ENCODE assay signal across 1 cellular context in the genomic region with DNA sequence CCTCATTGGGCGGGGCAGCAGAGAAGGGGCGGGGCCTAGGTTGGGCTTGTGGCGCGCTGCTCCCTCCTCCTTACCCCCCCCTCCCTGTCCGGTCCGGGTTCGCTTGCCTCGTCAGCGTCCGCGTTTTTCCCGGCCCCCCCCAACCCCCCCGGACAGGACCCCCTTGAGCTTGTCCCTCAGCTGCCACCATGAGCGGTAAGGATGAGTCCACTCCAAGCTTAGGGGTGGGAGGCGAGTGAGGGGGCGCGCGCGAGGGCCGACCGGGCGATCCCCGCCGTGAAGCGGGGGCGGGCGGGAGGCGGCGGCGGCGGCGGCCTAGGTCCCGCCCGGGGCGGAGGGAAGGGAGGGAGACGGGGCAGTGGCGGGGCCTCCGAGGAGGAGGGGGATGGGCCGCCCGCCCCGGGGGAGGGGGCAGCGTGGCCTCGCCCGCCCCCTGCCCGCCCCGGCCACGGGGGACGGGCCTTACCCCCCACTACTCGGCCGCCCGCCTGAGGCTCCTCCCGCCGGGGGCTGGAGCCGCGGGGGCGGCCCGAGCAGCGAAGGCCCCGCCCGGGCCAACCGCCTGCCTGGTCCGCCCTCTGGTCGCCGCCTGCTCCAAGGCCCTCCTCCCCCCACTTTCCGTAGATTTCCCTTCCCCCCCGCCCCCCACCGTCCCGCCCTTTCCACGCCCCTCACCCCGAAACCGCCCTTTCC.
TF ChIP-seq lines count a peak whose summit lies in the region.

SP1 (plus strand) TSS at position 73 of the 693 bp plus-strand sequence; CDS start at position 189, 116 bp downstream.

TF ChIP-seq in HEK293, 187 proteins besides CTCF, POLR2A, EP300 and RAD21 (continued from another document and continues in another):
- no peak for TF ChIP-seq INSM2 (tag by site-specific recombination; IDR thresholded peaks at IDR 0.05)
- no peak for TF ChIP-seq ZNF510 (tag by site-specific recombination; IDR thresholded peaks at IDR 0.05; ENCODE audit: insufficient replicate concordance)
- TF ChIP-seq, protein P1, sequence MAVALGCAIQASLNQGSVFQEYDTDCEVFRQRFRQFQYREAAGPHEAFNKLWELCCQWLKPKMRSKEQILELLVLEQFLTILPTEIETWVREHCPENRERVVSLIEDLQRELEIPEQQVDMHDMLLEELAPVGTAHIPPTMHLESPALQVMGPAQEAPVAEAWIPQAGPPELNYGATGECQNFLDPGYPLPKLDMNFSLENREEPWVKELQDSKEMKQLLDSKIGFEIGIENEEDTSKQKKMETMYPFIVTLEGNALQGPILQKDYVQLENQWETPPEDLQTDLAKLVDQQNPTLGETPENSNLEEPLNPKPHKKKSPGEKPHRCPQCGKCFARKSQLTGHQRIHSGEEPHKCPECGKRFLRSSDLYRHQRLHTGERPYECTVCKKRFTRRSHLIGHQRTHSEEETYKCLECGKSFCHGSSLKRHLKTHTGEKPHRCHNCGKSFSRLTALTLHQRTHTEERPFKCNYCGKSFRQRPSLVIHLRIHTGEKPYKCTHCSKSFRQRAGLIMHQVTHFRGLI (tag by site-specific recombination; IDR thresholded peaks at IDR 0.05): 0 out of 2 replicates have a peak, but pooled peaks have one; percentile 61
- TF ChIP-seq, protein P2, sequence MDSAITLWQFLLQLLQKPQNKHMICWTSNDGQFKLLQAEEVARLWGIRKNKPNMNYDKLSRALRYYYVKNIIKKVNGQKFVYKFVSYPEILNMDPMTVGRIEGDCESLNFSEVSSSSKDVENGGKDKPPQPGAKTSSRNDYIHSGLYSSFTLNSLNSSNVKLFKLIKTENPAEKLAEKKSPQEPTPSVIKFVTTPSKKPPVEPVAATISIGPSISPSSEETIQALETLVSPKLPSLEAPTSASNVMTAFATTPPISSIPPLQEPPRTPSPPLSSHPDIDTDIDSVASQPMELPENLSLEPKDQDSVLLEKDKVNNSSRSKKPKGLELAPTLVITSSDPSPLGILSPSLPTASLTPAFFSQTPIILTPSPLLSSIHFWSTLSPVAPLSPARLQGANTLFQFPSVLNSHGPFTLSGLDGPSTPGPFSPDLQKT (IDR thresholded peaks at IDR 0.05; ENCODE audit: borderline replicate concordance, low read depth, low read length): no peak
- no peak for TF ChIP-seq ZNF664 (tag by site-specific recombination; IDR thresholded peaks at IDR 0.05)
- TF ChIP-seq ZNF623 (tag by site-specific recombination; IDR thresholded peaks at IDR 0.05): no peak
- no peak for TF ChIP-seq GLI4 (tag by site-specific recombination; IDR thresholded peaks at IDR 0.05)
- TF ChIP-seq OVOL3 (tag by site-specific recombination; IDR thresholded peaks at IDR 0.05): no peak
- no peak for TF ChIP-seq REPIN1 (tag by site-specific recombination; IDR thresholded peaks at IDR 0.05; ENCODE audit: low read depth)
- no peak for TF ChIP-seq ZNF274 (IDR thresholded peaks at IDR 0.05; ENCODE audit: low read length)
- no peak for TF ChIP-seq ZNF274 (tag by site-specific recombination; IDR thresholded peaks at IDR 0.05; ENCODE audit: borderline replicate concordance)
- TF ChIP-seq ZNF704 (tag by site-specific recombination; IDR thresholded peaks at IDR 0.05): no peak
- no peak for TF ChIP-seq ZNF366 (tag by site-specific recombination; conservative IDR thresholded peaks at IDR 0.05)
- no peak for TF ChIP-seq ZNF311 (tag by site-specific recombination; IDR thresholded peaks at IDR 0.05; ENCODE audit: borderline replicate concordance)
- no peak for TF ChIP-seq BCL11A (tag by site-specific recombination; IDR thresholded peaks at IDR 0.05; ENCODE audit: low read depth)
- no peak for TF ChIP-seq ZNF280C (tag by site-specific recombination; IDR thresholded peaks at IDR 0.05)
- no peak for TF ChIP-seq ZNF146 (tag by site-specific recombination; IDR thresholded peaks at IDR 0.05)
- TF ChIP-seq ZXDB (tag by site-specific recombination; IDR thresholded peaks at IDR 0.05): no peak
- TF ChIP-seq ZNF239 (tag by site-specific recombination; IDR thresholded peaks at IDR 0.05): no peak
- no peak for TF ChIP-seq ZNF843 (tag by site-specific recombination; IDR thresholded peaks at IDR 0.05)
- TF ChIP-seq ZNF791 (tag by site-specific recombination; IDR thresholded peaks at IDR 0.05): no peak
- TF ChIP-seq ZNF600 (tag by site-specific recombination; IDR thresholded peaks at IDR 0.05): no peak
- no peak for TF ChIP-seq KLF7 (tag by site-specific recombination; IDR thresholded peaks at IDR 0.05; ENCODE audit: borderline replicate concordance)
- TF ChIP-seq KLF9 (tag by site-specific recombination; IDR thresholded peaks at IDR 0.05; ENCODE audit: low read depth): no peak
- TF ChIP-seq ZNF16 (tag by site-specific recombination; IDR thresholded peaks at IDR 0.05; ENCODE audit: low read depth): no peak
- no peak for TF ChIP-seq ZNF692 (tag by site-specific recombination; IDR thresholded peaks at IDR 0.05)
- TF ChIP-seq WT1 (tag by site-specific recombination; IDR thresholded peaks at IDR 0.05): no peak
- no peak for TF ChIP-seq HOXA7 (CRISPR knock-in tag; IDR thresholded peaks at IDR 0.05; ENCODE audit: borderline replicate concordance)
- no peak for TF ChIP-seq ZNF23 (tag by site-specific recombination; IDR thresholded peaks at IDR 0.05; ENCODE audit: borderline replicate concordance)
- no peak for TF ChIP-seq ZNF140 (tag by site-specific recombination; IDR thresholded peaks at IDR 0.05)
- TF ChIP-seq ZFP3 (tag by site-specific recombination; IDR thresholded peaks at IDR 0.05; ENCODE audit: low read depth): no peak
- TF ChIP-seq ZNF280D (tag by site-specific recombination; IDR thresholded peaks at IDR 0.05): no peak
- no peak for TF ChIP-seq FEZF1 (tag by site-specific recombination; IDR thresholded peaks at IDR 0.05)
- no peak for TF ChIP-seq ZNF707 (tag by site-specific recombination; IDR thresholded peaks at IDR 0.05)
- TF ChIP-seq, protein P3, sequence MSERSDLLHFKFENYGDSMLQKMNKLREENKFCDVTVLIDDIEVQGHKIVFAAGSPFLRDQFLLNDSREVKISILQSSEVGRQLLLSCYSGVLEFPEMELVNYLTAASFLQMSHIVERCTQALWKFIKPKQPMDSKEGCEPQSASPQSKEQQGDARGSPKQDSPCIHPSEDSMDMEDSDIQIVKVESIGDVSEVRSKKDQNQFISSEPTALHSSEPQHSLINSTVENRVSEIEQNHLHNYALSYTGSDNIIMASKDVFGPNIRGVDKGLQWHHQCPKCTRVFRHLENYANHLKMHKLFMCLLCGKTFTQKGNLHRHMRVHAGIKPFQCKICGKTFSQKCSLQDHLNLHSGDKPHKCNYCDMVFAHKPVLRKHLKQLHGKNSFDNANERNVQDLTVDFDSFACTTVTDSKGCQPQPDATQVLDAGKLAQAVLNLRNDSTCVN (tag by site-specific recombination; optimal IDR thresholded peaks at IDR 0.05): peak; percentile 60
- TF ChIP-seq REST (tag by site-specific recombination; IDR thresholded peaks at IDR 0.05): no peak
- TF ChIP-seq SETDB1 (IDR thresholded peaks at IDR 0.05; ENCODE audit: insufficient read length, low read length): no peak
- no peak for TF ChIP-seq ZNF610 (tag by site-specific recombination; IDR thresholded peaks at IDR 0.05; ENCODE audit: borderline replicate concordance)
- TF ChIP-seq KLF1 (tag by site-specific recombination; IDR thresholded peaks at IDR 0.05): no peak
